ENCODE assay signal across 22 cellular contexts in the genomic region with DNA sequence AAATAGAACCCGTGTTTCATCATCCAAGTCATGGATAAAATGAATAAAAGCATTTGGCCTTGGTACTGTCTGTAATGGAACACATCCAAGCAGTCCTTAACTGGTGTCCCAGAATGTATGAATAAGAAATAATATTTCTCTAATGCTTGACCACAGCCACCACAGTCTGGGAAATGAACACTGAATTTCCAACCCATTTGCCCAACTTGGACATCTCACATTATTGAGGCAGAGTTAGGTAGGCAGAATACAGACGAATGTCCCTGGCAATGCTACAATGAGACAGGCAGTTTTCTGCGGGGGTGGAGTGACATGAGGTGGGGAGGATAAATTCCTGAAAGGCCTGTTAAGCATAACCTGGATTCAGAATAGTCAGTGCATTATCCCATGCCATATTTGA.
DNase-seq lines count a peak whose midpoint lies in the region; ATAC-seq and TF ChIP-seq lines count a peak whose summit lies in the region.
"Had no signal": no experiment of that assay in that cellular context is flagged by ENCODE, and none has a peak within 500 bp of the region (broad histone marks: within the 10 kb centered on the region; RNA-seq: fewer than 3 reads in every experiment).

No MANE protein-coding gene starts in this region.

- ATAC-seq in right cardiac atrium (no peak), HG02763 (IDR thresholded peaks at IDR 0.05; ENCODE audit: unreplicated experiment) (no peak)
- ATAC-seq: left colon; stimulated activated effector memory CD8-positive, alpha-beta T cell treated with anti-CD3 and anti-CD28 coated beads, Interleukin-12 subunit alpha, Interleukin-12 subunit beta, amount 100 ng/mL, for 72 hours had no signal

- no peaks in the 10 kb centered on the region for H3F3A ChIP-seq in smooth muscle cell (ENCODE audit: low read depth)

- no peaks in the 10 kb centered on the region for H3K4me1 Mint-ChIP-seq in glutamatergic neuron (ENCODE audit: low read depth, unreplicated experiment)
- H3K4me1 Mint-ChIP-seq: neural crest cell; stimulated activated effector memory CD8-positive, alpha-beta T cell treated with anti-CD3 and anti-CD28 coated beads, Interleukin-12 subunit alpha, Interleukin-12 subunit beta, amount 100 ng/mL, for 72 hours had no signal

- peak overlapping the region; percentile 35 for H3K4me2 ChIP-seq in smooth muscle cell
- H3K4me2 ChIP-seq: BLaER1 had no signal

- H3K9ac ChIP-seq in smooth muscle cell (ENCODE audit: low read depth) = no peak overlapping the region
- H3K9ac ChIP-seq: BLaER1 had no signal

- no peaks in the 10 kb centered on the region for H3K36me3 Mint-ChIP-seq in glutamatergic neuron (ENCODE audit: unreplicated experiment)
- H3K36me3 Mint-ChIP-seq: stimulated activated effector memory CD8-positive, alpha-beta T cell treated with anti-CD3 and anti-CD28 coated beads, Interleukin-12 subunit alpha, Interleukin-12 subunit beta, amount 100 ng/mL, for 72 hours had no signal

- H3K79me2 ChIP-seq in smooth muscle cell (ENCODE audit: low read depth) = no peaks in the 10 kb centered on the region

- H3K9me3 ChIP-seq in right cardiac atrium (ENCODE audit: control insufficient read depth, low read length) (no peaks in the 10 kb centered on the region), smooth muscle cell (replicated peaks; ENCODE audit: low read depth) (no peaks in the 10 kb centered on the region)
- H3K9me3 ChIP-seq: ascending aorta, BLaER1, HAP-1, transverse colon had no signal

- no peak overlapping the region for H3K4me3 ChIP-seq in astrocyte of the cerebellum (ENCODE audit: low read depth, low read length)
- H3K4me3 ChIP-seq in right cardiac atrium (ENCODE audit: low read length) = no peak overlapping the region
- no peak overlapping the region for H3K4me3 ChIP-seq in smooth muscle cell
- H3K4me3 ChIP-seq: ascending aorta, BLaER1, HAP-1, transverse colon had no signal

- in situ Hi-C loops in astrocyte of the cerebellum (cut with HindIII; ENCODE audit: low sequenced_read_pairs) = no loop called here

- H3K27me3 Mint-ChIP-seq in glutamatergic neuron (ENCODE audit: unreplicated experiment) = no peaks in the 10 kb centered on the region
- H3K27me3 Mint-ChIP-seq: dendritic cell treated with granulocyte-macrophage colony-stimulating factor and Interleukin-4, amounts not matched to agents 40 ng/mL and 50 ng/mL, for 4 days had no signal

- H3K27ac ChIP-seq in right cardiac atrium (ENCODE audit: low read length) (peak overlapping the region; percentile 52), smooth muscle cell (ENCODE audit: low read depth) (peak overlapping the region; percentile 61)
- H3K27ac ChIP-seq: ascending aorta, BLaER1, transverse colon, WERI-Rb-1 had no signal

- H3K9me3 Mint-ChIP-seq in glutamatergic neuron (ENCODE audit: unreplicated experiment) = peaks cover 3% of the 10 kb centered on the region
- H3K9me3 Mint-ChIP-seq: dendritic cell treated with granulocyte-macrophage colony-stimulating factor and Interleukin-4, amounts not matched to agents 40 ng/mL and 50 ng/mL, for 4 days; neural crest cell had no signal

- DNase-seq in HK-2 (ENCODE audit: unreplicated experiment) (peak; percentile 59), astrocyte of the cerebellum (ENCODE audit: low read depth) (peak; percentile 70), right cardiac atrium (no peak), smooth muscle cell (lab: John Stamatoyannopoulos, UW; ENCODE audit: unreplicated experiment) (no peak), glutamatergic neuron (no peak)
- no peak for DNase-seq in stimulated activated naive CD4-positive, alpha-beta T cell (lab: John Stamatoyannopoulos, UW)
- DNase-seq: activated CD4-positive, alpha-beta T cell treated with anti-CD3 and anti-CD28 coated beads, Interleukin-2, amount 50 U/mL, for 48 hours; activated naive CD4-positive, alpha-beta T cell treated with anti-CD3 and anti-CD28 coated beads, Interleukin-2, amount 50 U/mL, for 16 hours; activated T-cell treated with anti-CD3 and anti-CD28 coated beads, Interleukin-2, amount 50 U/mL, for 1 hour; left colon; midbrain; NCI-H748 treated with DMSO at 0.1 percent for 48 hours; T-helper 2 cell; transverse colon; WERI-Rb-1 had no signal

- H3K27ac Mint-ChIP-seq in glutamatergic neuron (ENCODE audit: unreplicated experiment) = no peak overlapping the region
- H3K27ac Mint-ChIP-seq: dendritic cell treated with granulocyte-macrophage colony-stimulating factor and Interleukin-4, amounts not matched to agents 40 ng/mL and 50 ng/mL, for 4 days; stimulated activated effector memory CD8-positive, alpha-beta T cell treated with anti-CD3 and anti-CD28 coated beads, Interleukin-12 subunit alpha, Interleukin-12 subunit beta, amount 100 ng/mL, for 72 hours had no signal

- H3K4me1 ChIP-seq in right cardiac atrium (ENCODE audit: control insufficient read depth, insufficient read depth, low read length) (peaks cover 1% of the 10 kb centered on the region), smooth muscle cell (ENCODE audit: low read depth) (peaks cover 9% of the 10 kb centered on the region)
- H3K4me1 ChIP-seq: BLaER1, HAP-1, transverse colon had no signal

- H3K4me3 Mint-ChIP-seq in glutamatergic neuron (ENCODE audit: unreplicated experiment) = no peak overlapping the region
- H3K4me3 Mint-ChIP-seq: dendritic cell treated with granulocyte-macrophage colony-stimulating factor and Interleukin-4, amounts not matched to agents 40 ng/mL and 50 ng/mL, for 4 days; neural crest cell; stimulated activated effector memory CD8-positive, alpha-beta T cell treated with anti-CD3 and anti-CD28 coated beads, Interleukin-12 subunit alpha, Interleukin-12 subunit beta, amount 100 ng/mL, for 72 hours had no signal

- H4K20me1 ChIP-seq in smooth muscle cell (ENCODE audit: low read depth) = no peaks in the 10 kb centered on the region
- H4K20me1 ChIP-seq: BLaER1 had no signal

- WGBS in right cardiac atrium = 34% methylated on average over 3 of the region's 3 CpGs
- WGBS in smooth muscle cell (ENCODE audit: low lambda C conversion rate) = 68% methylated on average over 3 of the region's 3 CpGs

- no peaks in the 10 kb centered on the region for H3K36me3 ChIP-seq in smooth muscle cell (ENCODE audit: low read depth)
- H3K36me3 ChIP-seq: ascending aorta, BLaER1, HAP-1, transverse colon, WERI-Rb-1 had no signal

- no peak overlapping the region for H2AFZ ChIP-seq in smooth muscle cell (ENCODE audit: low read depth)

- H3K27me3 ChIP-seq in right cardiac atrium (ENCODE audit: control insufficient read depth, insufficient read depth) (no peaks in the 10 kb centered on the region), smooth muscle cell (ENCODE audit: low read depth) (no peaks in the 10 kb centered on the region)
- H3K27me3 ChIP-seq: ascending aorta, BLaER1, transverse colon had no signal

- intact Hi-C loops in right cardiac atrium (cut with DNase I) = no loop called here

- TF ChIP-seq CTCF in astrocyte of the cerebellum (IDR thresholded peaks at IDR 0.05; ENCODE audit: low read depth, low read length, missing control alignments) (no peak), smooth muscle cell (IDR thresholded peaks at IDR 0.05; ENCODE audit: borderline replicate concordance, insufficient read depth, poor library complexity, severe bottlenecking) (no peak), glutamatergic neuron (IDR thresholded peaks at IDR 0.05; ENCODE audit: partially characterized antibody, unreplicated experiment) (no peak)

Comparison
In these comparisons a context has a peak if more than half of its experiments do, and no peak if none do; other contexts are left out.
1. DNase-seq: peak in HK-2 (single experiment) and astrocyte of the cerebellum (single experiment); none in right cardiac atrium (0 of 3), smooth muscle cell (single experiment), stimulated activated naive CD4-positive, alpha-beta T cell (0 of 6) and glutamatergic neuron (single experiment).